10 cellular contexts compared by ENCODE assay signal in the genomic region with DNA sequence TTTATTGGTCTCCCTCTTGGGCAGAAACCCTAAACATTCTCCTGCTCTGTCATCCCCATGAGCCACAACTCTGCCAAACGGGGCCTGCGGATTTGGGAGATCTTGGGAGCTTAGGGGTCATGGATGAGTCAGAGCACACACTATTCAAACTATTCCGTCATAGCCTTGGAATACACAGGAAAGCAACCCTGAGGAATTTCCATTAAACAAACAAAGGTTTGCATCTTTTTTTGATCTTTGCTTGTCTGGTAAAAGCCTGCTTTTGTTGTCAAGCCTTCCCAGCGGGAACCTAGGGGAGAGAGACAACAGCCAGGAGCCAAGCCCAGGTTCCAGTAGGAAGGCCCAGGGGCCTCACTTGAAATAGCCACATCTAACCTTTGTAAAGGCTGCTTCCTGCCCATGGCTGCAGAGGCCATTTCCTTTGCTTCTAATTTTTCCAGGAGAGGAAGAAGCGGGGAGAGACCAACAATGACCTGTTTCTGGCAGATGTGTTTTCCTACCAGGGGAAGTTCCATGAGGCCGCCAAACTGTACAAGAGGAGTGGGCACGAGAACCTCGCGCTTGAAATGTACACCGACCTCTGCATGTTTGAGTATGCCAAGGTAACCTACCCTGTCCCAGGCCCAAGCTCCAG. TPM values are rescaled to one million over a fixed set of nuclear protein-coding genes. Genes with fewer than 3 reads are reported as not detected.
DNase-seq lines count a peak whose midpoint lies in the region; FAIRE-seq and TF ChIP-seq lines count a peak whose summit lies in the region.
"Not testable (repeated sequence)": the region's sequence is repeated elsewhere in the genome, so short reads cannot be mapped to it uniquely, and the experiment has no call there.
"Had no signal": no experiment of that assay in that cellular context is flagged by ENCODE, and none has a peak within 500 bp of the region (broad histone marks: within the 10 kb centered on the region; RNA-seq: fewer than 3 reads in every experiment).

No MANE protein-coding gene starts in this region.

- not testable (repeated sequence) for H3K9me3 ChIP-seq in AG04450 (ENCODE audit: control insufficient read depth, insufficient read depth, low read length); fibroblast of lung (ENCODE audit: control insufficient read depth, insufficient read depth, low read depth, low read length); kidney (ENCODE audit: control insufficient read depth in 1 of 2, low read length in 2 of 2); spleen

- H3K4me1 ChIP-seq in fibroblast of lung (ENCODE audit: control insufficient read depth, extremely low read depth, insufficient read depth, low read length), result peaks cover 22% of the 10 kb centered on the region
- H3K4me1 ChIP-seq in kidney (ENCODE audit: control insufficient read depth in 1 of 2, insufficient read depth in 1 of 2, low read depth in 1 of 2, low read length in 2 of 2), result not testable (repeated sequence)
- peaks cover 0 to 23% (median 8%) of the 10 kb centered on the region in 6 donors for H3K4me1 ChIP-seq in spleen

- not testable (repeated sequence) for H4K20me1 ChIP-seq in fibroblast of lung (ENCODE audit: control insufficient read depth, extremely low read depth, insufficient read depth, low read length)

- peak overlapping the region; percentile 18 for H3K4me2 ChIP-seq in fibroblast of lung (ENCODE audit: extremely low read depth, insufficient read depth, low read length)

- intact Hi-C loops in MCF 10A (cut with micrococcal nuclease); kidney (cut with DNase I): not testable (repeated sequence)
- intact Hi-C loops in spleen (cut with DNase I; ENCODE audit: low total_unique reads), result loop anchor here (10.0 kb wide), 1 partner anchor 440 kb away; no protein-coding TSS in a partner anchor

- POLR2A ChIA-PET in AG04450 (lab: Yijun Ruan, JAX) (interaction anchor here (1.4 kb wide), 1 partner anchor 101 kb away, joined by 5 read pairs; no protein-coding TSS in a partner anchor), MCF 10A (lab: Yijun Ruan, JAX) (interaction anchor here (0.7 to 1.4 kb wide), 2 partner anchors 9 to 28 kb away, joined by 3 to 4 read pairs; no protein-coding TSS in a partner anchor)
- POLR2A ChIA-PET in RWPE1 (lab: Yijun Ruan, JAX; ENCODE audit: low non-redundant PET), result not testable (repeated sequence)

- not testable (repeated sequence) for H3K27ac Mint-ChIP-seq in MCF 10A (ENCODE audit: low read depth, unreplicated experiment)
- peak overlapping the region; percentile 44 for H3K27ac Mint-ChIP-seq in neural crest cell (ENCODE audit: unreplicated experiment)

- not testable (repeated sequence) for TF ChIP-seq CTCF in AG04450 (IDR thresholded peaks at IDR 0.05; ENCODE audit: low read depth, low read length); HFF-Myc (IDR thresholded peaks at IDR 0.05; ENCODE audit: low read depth, low read length, missing control alignments); RWPE1 (conservative IDR thresholded peaks at IDR 0.05; ENCODE audit: low read depth); MCF 10A (IDR thresholded peaks at IDR 0.05; ENCODE audit: unreplicated experiment); fibroblast of lung (conservative IDR thresholded peaks at IDR 0.05 in 1 of 2, IDR thresholded peaks at IDR 0.05 in 1 of 2; ENCODE audit: low read depth in 1 of 2, low read length in 2 of 2); kidney (IDR thresholded peaks at IDR 0.05; ENCODE audit: borderline replicate concordance, extremely low read depth, insufficient read depth); neural crest cell (conservative IDR thresholded peaks at IDR 0.05); spleen (IDR thresholded peaks at IDR 0.05 in 8 of 11, conservative IDR thresholded peaks at IDR 0.05 in 3 of 11)

- WGBS in spleen, 5 donors, result 70 to 78% (median 76%) methylated on average over 10 of the region's 10 CpGs

- H3K27me3 ChIP-seq in AG04450 (ENCODE audit: control insufficient read depth, insufficient read depth, low read length); fibroblast of lung (ENCODE audit: control insufficient read depth, insufficient read depth, low read length); spleen (replicated peaks in 1 of 7): not testable (repeated sequence)

- H3K4me1 Mint-ChIP-seq in MCF 10A (ENCODE audit: insufficient read depth, unreplicated experiment) (peaks cover 13% of the 10 kb centered on the region), neural crest cell (peaks cover 22% of the 10 kb centered on the region)

- not testable (repeated sequence) for H2AFZ ChIP-seq in fibroblast of lung (ENCODE audit: low read length)

- H3K36me3 Mint-ChIP-seq in MCF 10A (ENCODE audit: insufficient read depth, unreplicated experiment), result peaks cover 27% of the 10 kb centered on the region
- not testable (repeated sequence) for H3K36me3 Mint-ChIP-seq in neural crest cell (ENCODE audit: low read depth)

- not testable (repeated sequence) for H3K9me3 Mint-ChIP-seq in MCF 10A (ENCODE audit: unreplicated experiment); neural crest cell

- H3K27ac ChIP-seq in AG04450 (ENCODE audit: low read depth, low read length) (peak overlapping the region; percentile 93), RWPE1 (peak overlapping the region; percentile 61), fibroblast of lung (ENCODE audit: insufficient read depth, low read length) (peak overlapping the region; percentile 73), kidney (ENCODE audit: low read depth in 2 of 2, low read length in 2 of 2) (peak overlapping the region; percentile 40 to 61), spleen (peak overlapping the region in 6 of 8 donors; percentile 43 to 71 (median 58))

- BruUV-seq in MCF 10A (replicated peaks; lab: Mats Ljungman, UMichigan), result not testable (repeated sequence)

- CTCF ChIA-PET in AG04450 (lab: Charles Lee), result not testable (repeated sequence)
- CTCF ChIA-PET in RWPE1 (lab: Yijun Ruan, JAX) (interaction anchor here (0.6 kb wide), 1 partner anchor 55 kb away, joined by 3 read pairs; no protein-coding TSS in a partner anchor), MCF 10A (lab: Yijun Ruan, JAX) (interaction anchor here (1.1 to 7.0 kb wide), 2 partner anchors 14 to 331 kb away, joined by 3 to 91 read pairs; no protein-coding TSS in a partner anchor)

- DNase-seq in AG04450 (ENCODE audit: low read depth, low spot score), result peak; percentile 55
- peak; percentile 44 for DNase-seq in HFF-Myc (ENCODE audit: extremely low read depth, low read depth)
- not testable (repeated sequence) for DNase-seq in RWPE1 (ENCODE audit: low spot score); kidney; neural crest cell (ENCODE audit: low read depth, low spot score)
- DNase-seq in MCF 10A (ENCODE audit: unreplicated experiment), result peak; percentile 53
- DNase-seq in fibroblast of lung (ENCODE audit: low read depth in 2 of 2), result peak; percentile 84 to 85
- peak; percentile 48 for DNase-seq in spleen

- H3K27me3 Mint-ChIP-seq in MCF 10A (ENCODE audit: insufficient read depth, unreplicated experiment); neural crest cell (ENCODE audit: low read depth): not testable (repeated sequence)

- FAIRE-seq in kidney (lab: Jason Lieb, UNC), result not testable (repeated sequence)

- not testable (repeated sequence) for H3K9ac ChIP-seq in fibroblast of lung (ENCODE audit: insufficient read depth, low read length); kidney (ENCODE audit: low read length in 2 of 2)

- H3K36me3 ChIP-seq in fibroblast of lung (ENCODE audit: control insufficient read depth, insufficient read depth, low read length), result not testable (repeated sequence)
- H3K36me3 ChIP-seq in kidney (ENCODE audit: control insufficient read depth in 1 of 2, insufficient read depth in 2 of 2, low read length in 2 of 2) (peaks cover 5 to 15% of the 10 kb centered on the region in 2 donors), spleen (peaks cover 0 to 74% (median 0%) of the 10 kb centered on the region in 6 donors)

- not testable (repeated sequence) for TF ChIP-seq POLR2A in spleen (IDR thresholded peaks at IDR 0.05)

- H3K4me3 Mint-ChIP-seq in MCF 10A (ENCODE audit: unreplicated experiment); neural crest cell: not testable (repeated sequence)

- not testable (repeated sequence) for H3K4me3 ChIP-seq in AG04450 (ENCODE audit: low read depth, low read length); HFF-Myc (replicated peaks; ENCODE audit: low read depth, low read length); fibroblast of lung (replicated peaks in 1 of 4; ENCODE audit: control extremely low read depth in 1 of 4, insufficient read depth in 1 of 4, low read depth in 3 of 4, low read length in 4 of 4); kidney (ENCODE audit: low read length in 2 of 2); spleen

- H3K79me2 ChIP-seq in fibroblast of lung (ENCODE audit: control insufficient read depth, insufficient read depth, low read length), result not testable (repeated sequence)

RNA-seq across cellular contexts. Expression of a gene that starts 33.3 kb away (rescaled TPM):
- polyA plus RNA-seq in AG04450 (2011; rRNA removed), result not detected in 2 replicates
- polyA minus RNA-seq in AG04450 (2011; rRNA and poly(A)+ RNA removed), result not detected in 2 replicates
- total RNA-seq in MCF 10A (2022), result not detected in 2 replicates
- total RNA-seq in fibroblast of lung, result not detected in 2 replicates
- not detected in 2 replicates for polyA plus RNA-seq in fibroblast of lung
- not detected in 2 replicates for polyA plus RNA-seq in fibroblast of lung (2012)
- polyA minus RNA-seq in fibroblast of lung (ENCODE audit: low replicate concordance), result not detected in 2 replicates
- not detected for total RNA-seq in kidney
- not detected for polyA plus RNA-seq in kidney (ENCODE audit: insufficient read depth, low read depth, low replicate concordance)
- total RNA-seq in neural crest cell, result not detected in 2 replicates
- not detected for total RNA-seq in spleen
- polyA plus RNA-seq in spleen, result not detected
- total RNA-seq: activated T-helper 2 cell treated with anti-CD3 and anti-CD28 coated beads, Interferon-gamma antibody, Interleukin-2, Interleukin-4, amounts not matched to agents 10 μg/mL and 5 μg/mL and 100 μg/mL, durations not matched to agents 14 hours and 24 hours and 36 hours; OCI-LY7 had no signal

RNA-seq across cellular contexts. Expression of a gene that starts 47.9 kb away (rescaled TPM):
- polyA plus RNA-seq in AG04450 (2011; rRNA removed), result not detected in 2 replicates
- not detected in 2 replicates for polyA minus RNA-seq in AG04450 (2011; rRNA and poly(A)+ RNA removed)
- not detected in 2 replicates for total RNA-seq in MCF 10A (2022)
- not detected in 2 replicates for total RNA-seq in fibroblast of lung
- not detected in 2 replicates for polyA plus RNA-seq in fibroblast of lung
- polyA plus RNA-seq in fibroblast of lung (2012), result not detected in 2 replicates
- not detected in 2 replicates for polyA minus RNA-seq in fibroblast of lung (ENCODE audit: low replicate concordance)
- total RNA-seq in kidney, result not detected
- not detected for polyA plus RNA-seq in kidney (ENCODE audit: insufficient read depth, low read depth, low replicate concordance)
- not detected in 2 replicates for total RNA-seq in neural crest cell
- total RNA-seq in spleen, result not detected
- polyA plus RNA-seq in spleen, result not detected
- total RNA-seq: activated T-helper 2 cell treated with anti-CD3 and anti-CD28 coated beads, Interferon-gamma antibody, Interleukin-2, Interleukin-4, amounts not matched to agents 10 μg/mL and 5 μg/mL and 100 μg/mL, durations not matched to agents 14 hours and 24 hours and 36 hours; OCI-LY7 had no signal

RNA-seq across cellular contexts. Expression of a gene that starts 55.1 kb away (rescaled TPM):
- 14.0 and 14.3 TPM in 2 replicates for polyA plus RNA-seq in AG04450 (2011; rRNA removed)
- polyA minus RNA-seq in AG04450 (2011; rRNA and poly(A)+ RNA removed), result 31.4 and 48.7 TPM in 2 replicates
- 18.7 and 21.0 TPM in 2 replicates for total RNA-seq in MCF 10A (2022)
- total RNA-seq in fibroblast of lung, result 16.9 and 27.2 TPM in 2 replicates
- 13.2 and 17.9 TPM in 2 replicates for polyA plus RNA-seq in fibroblast of lung
- polyA plus RNA-seq in fibroblast of lung (2012), result 12.6 and 16.2 TPM in 2 replicates
- polyA minus RNA-seq in fibroblast of lung (ENCODE audit: low replicate concordance), result 82.2 and 84.8 TPM in 2 replicates
- 59.2 TPM for total RNA-seq in kidney
- polyA plus RNA-seq in kidney (ENCODE audit: insufficient read depth, low read depth, low replicate concordance), result 18.4 TPM
- 44.9 and 49.3 TPM in 2 replicates for total RNA-seq in neural crest cell
- 10 to 100 TPM; 17.7 to 31.3 (median 25.2) TPM for total RNA-seq in spleen
- polyA plus RNA-seq in spleen, result 1 to 10 TPM; 5.2 to 8.8 (median 8.5) TPM

RNA-seq across cellular contexts. Expression of a gene that starts 55.4 kb away (rescaled TPM):
- polyA plus RNA-seq in AG04450 (2011; rRNA removed) (26.2 and 35.6 TPM in 2 replicates), fibroblast of lung (24.6 and 27.4 TPM in 2 replicates), kidney (ENCODE audit: insufficient read depth, low read depth, low replicate concordance) (25.4 TPM), spleen (10 to 100 TPM; 40.0 to 52.2 (median 41.4) TPM)
- polyA minus RNA-seq in AG04450 (2011; rRNA and poly(A)+ RNA removed), result 8.1 and 17.2 TPM in 2 replicates
- total RNA-seq in MCF 10A (2022) (30.6 and 35.8 TPM in 2 replicates), fibroblast of lung (35.2 and 35.5 TPM in 2 replicates), kidney (35.1 TPM), neural crest cell (37.8 and 39.5 TPM in 2 replicates), spleen (10 to 100 TPM; 47.7 to 72.6 (median 58.4) TPM)
- 16.2 and 16.7 TPM in 2 replicates for polyA plus RNA-seq in fibroblast of lung (2012)
- polyA minus RNA-seq in fibroblast of lung (ENCODE audit: low replicate concordance), result 1.2 and 4.8 TPM in 2 replicates
